19 cellular contexts compared by ENCODE assay signal in genomic region chr11:28537822-28538221, GRCh38.
"Had no signal": no experiment of that assay in that cellular context is flagged by ENCODE, and none has a peak within 500 bp of the region (broad histone marks: within the 10 kb centered on the region; RNA-seq: fewer than 3 reads in every experiment).

No MANE protein-coding gene starts in this region.

- FAIRE-seq: urothelium cell line had no signal

- H3K36me3 ChIP-seq: colonic mucosa, heart right ventricle, neural progenitor cell, ovary, tibial nerve had no signal

- H2AFZ ChIP-seq: neural progenitor cell had no signal

- DNase-seq: activated CD4-positive, alpha-beta T cell treated with anti-CD3 and anti-CD28 coated beads, Interleukin-2, amount 10 ng/mL, durations not matched to agents 24 days and 14 days; activated CD8-positive, alpha-beta T cell treated with anti-CD3 and anti-CD28 coated beads for 36 hours; activated naive CD4-positive, alpha-beta T cell treated with anti-CD3 and anti-CD28 coated beads for 36 hours; activated T-cell treated with anti-CD3 and anti-CD28 coated beads, Interleukin-2, amount 50 U/mL, for 1 hour; anterior cingulate cortex; central memory CD4-positive, alpha-beta T cell; colonic mucosa; endodermal cell; erythroblast; heart right ventricle; left ventricle myocardium superior; naive thymus-derived CD4-positive, alpha-beta T cell; ovary; psoas muscle; right cardiac atrium; T-helper 9 cell had no signal

- H3K27me3 ChIP-seq: colonic mucosa, heart right ventricle, neural progenitor cell, ovary, tibial nerve had no signal

- H3K9me3 ChIP-seq: colonic mucosa, heart right ventricle, ovary, psoas muscle, tibial nerve had no signal

- H3K9ac ChIP-seq: neural progenitor cell had no signal

- H3K4me2 ChIP-seq: neural progenitor cell had no signal

- H3K4me3 ChIP-seq: colonic mucosa, heart right ventricle, neural progenitor cell, ovary, psoas muscle, tibial nerve had no signal

- H3K4me1 ChIP-seq: colonic mucosa, heart right ventricle, psoas muscle, tibial nerve had no signal

- H3K27ac ChIP-seq: colonic mucosa, heart right ventricle, neural progenitor cell, ovary, psoas muscle, tibial nerve had no signal

- ATAC-seq: activated CD8-positive, alpha-beta T cell treated with anti-CD3 and anti-CD28 coated beads for 36 hours; heart right ventricle; left ventricle myocardium superior; naive thymus-derived CD4-positive, alpha-beta T cell; psoas muscle; right cardiac atrium had no signal
